In the genomic region with DNA sequence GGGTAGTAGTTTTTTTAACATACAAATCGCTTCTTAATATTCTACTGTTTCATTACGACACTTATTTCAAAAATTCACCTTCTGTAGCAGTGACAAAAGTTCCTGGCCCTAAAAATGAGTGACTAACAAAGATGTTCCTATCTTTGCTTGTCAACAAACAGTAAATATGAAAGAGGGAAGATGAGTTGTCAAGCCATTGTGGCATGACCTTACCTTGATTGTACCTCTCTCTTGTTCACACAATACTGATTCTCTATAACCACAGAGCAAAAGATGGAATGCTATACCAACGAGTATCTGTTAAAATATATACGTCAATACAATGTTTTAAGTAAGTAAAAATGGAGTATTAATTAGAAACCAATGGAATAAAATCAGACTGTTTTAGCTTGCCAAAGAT, we compare ENCODE assay signal across 34 cellular contexts. TPM values are rescaled to one million over a fixed set of nuclear protein-coding genes. Genes with fewer than 3 reads are reported as not detected.
"Had no signal": no experiment of that assay in that cellular context is flagged by ENCODE, and none has a peak within 500 bp of the region (broad histone marks: within the 10 kb centered on the region; RNA-seq: fewer than 3 reads in every experiment).

No MANE protein-coding gene starts in this region.

- H3K4me3 Mint-ChIP-seq: dendritic cell treated with granulocyte-macrophage colony-stimulating factor and Interleukin-4, amounts not matched to agents 40 ng/mL and 50 ng/mL, for 4 days; effector memory CD8-positive, alpha-beta T cell; endodermal cell; mesothelial cell of epicardium; naive B cell; naive thymus-derived CD8-positive, alpha-beta T cell had no signal

- H3K27ac Mint-ChIP-seq: dendritic cell treated with granulocyte-macrophage colony-stimulating factor and Interleukin-4, amounts not matched to agents 40 ng/mL and 50 ng/mL, for 4 days; effector memory CD8-positive, alpha-beta T cell; endodermal cell; mesothelial cell of epicardium; naive B cell; naive thymus-derived CD8-positive, alpha-beta T cell had no signal

- H3K36me3 Mint-ChIP-seq: mesothelial cell of epicardium; naive B cell; naive thymus-derived CD8-positive, alpha-beta T cell had no signal

- ATAC-seq: effector memory CD8-positive, alpha-beta T cell; esophagus mucosa; gastrocnemius medialis; heart right ventricle; left cardiac atrium; left lung; left ventricle myocardium superior; lower lobe of right lung; mucosa of descending colon; naive thymus-derived CD8-positive, alpha-beta T cell had no signal

- DNase-seq: cortex of kidney; effector CD8-positive, alpha-beta T cell; effector memory CD8-positive, alpha-beta T cell; endodermal cell; erythroblast; esophagus squamous epithelium; foreskin fibroblast; foreskin melanocyte; gastrocnemius medialis; glutamatergic neuron; head of caudate nucleus; heart right ventricle; hippocampal formation; left cardiac atrium; left lung; left ventricle myocardium superior; lower lobe of right lung; mesenchymal stem cell; mucosa of descending colon; naive B cell; naive thymus-derived CD8-positive, alpha-beta T cell had no signal

- H3K4me1 Mint-ChIP-seq: endodermal cell; mesothelial cell of epicardium; naive B cell; naive thymus-derived CD8-positive, alpha-beta T cell had no signal

- H3K9me3 Mint-ChIP-seq: dendritic cell treated with granulocyte-macrophage colony-stimulating factor and Interleukin-4, amounts not matched to agents 40 ng/mL and 50 ng/mL, for 4 days; effector memory CD8-positive, alpha-beta T cell; endodermal cell; mesothelial cell of epicardium; naive B cell; naive thymus-derived CD8-positive, alpha-beta T cell had no signal

- FAIRE-seq: endometrium, islet of Langerhans, keratinocyte had no signal

- H3K27me3 Mint-ChIP-seq: dendritic cell treated with granulocyte-macrophage colony-stimulating factor and Interleukin-4, amounts not matched to agents 40 ng/mL and 50 ng/mL, for 4 days had no signal

RNA-seq across cellular contexts. Expression of a gene that starts 14.7 kb away (rescaled TPM):
- total RNA-seq: dermis microvascular lymphatic vessel endothelial cell; endodermal cell; esophagus mucosa; esophagus squamous epithelium; gastrocnemius medialis; glomerular endothelial cell; heart right ventricle; kidney epithelial cell; left cardiac atrium; left lung; left ventricle myocardium superior; lower leg skin; lower lobe of right lung; lung microvascular endothelial cell; mesenteric fat pad; myocyte; naive thymus-derived CD8-positive, alpha-beta T cell had no signal
